9 cellular contexts compared by ENCODE assay signal in the genomic region with DNA sequence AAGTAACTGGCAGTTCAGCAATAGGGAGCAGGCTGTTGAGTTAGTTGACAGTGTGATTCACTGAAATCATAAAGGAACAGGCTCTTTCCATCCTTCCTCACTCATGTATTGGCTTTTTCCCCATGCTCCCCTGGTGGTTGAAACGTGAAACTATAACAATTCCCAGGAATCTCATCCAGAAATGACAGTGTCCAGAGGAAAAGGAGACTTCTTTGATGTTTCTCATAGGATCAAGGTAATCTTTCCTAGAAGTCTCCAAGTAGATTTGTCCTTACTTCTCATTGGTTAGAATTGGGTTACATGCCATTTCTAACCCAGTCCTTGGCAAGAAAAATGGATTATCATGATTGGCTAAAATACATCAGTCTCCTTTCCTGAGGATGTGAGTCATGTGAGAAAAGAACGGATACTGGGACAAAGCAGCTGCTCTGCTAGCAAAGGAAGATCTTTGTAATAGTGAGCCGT. TPM values are rescaled to one million over a fixed set of nuclear protein-coding genes. Genes with fewer than 3 reads are reported as not detected.
DNase-seq lines count a peak whose midpoint lies in the region; ATAC-seq and TF ChIP-seq lines count a peak whose summit lies in the region.
"Had no signal": no experiment of that assay in that cellular context is flagged by ENCODE, and none has a peak within 500 bp of the region (broad histone marks: within the 10 kb centered on the region; RNA-seq: fewer than 3 reads in every experiment).

No MANE protein-coding gene starts in this region.

- H3K36me3 Mint-ChIP-seq in immature natural killer cell = peaks cover 7 to 13% (median 11%) of the 10 kb centered on the region in 3 donors

- no peaks in the 10 kb centered on the region for H3K9me2 ChIP-seq in GM23248 (ENCODE audit: insufficient read depth)

- H3K27me3 Mint-ChIP-seq in immature natural killer cell (ENCODE audit: low read depth in 3 of 3) = peaks cover 0 to 5% (median 3%) of the 10 kb centered on the region in 3 donors

- no peaks in the 10 kb centered on the region for H4K20me1 ChIP-seq in GM23248 (ENCODE audit: insufficient read depth)

- no peaks in the 10 kb centered on the region for H3K27me3 ChIP-seq in GM23248 (replicated peaks; ENCODE audit: insufficient read depth)
- no peaks in the 10 kb centered on the region for H3K27me3 ChIP-seq in foreskin keratinocyte

- no peak overlapping the region for H3K27ac Mint-ChIP-seq in immature natural killer cell

- peaks cover 35% of the 10 kb centered on the region for H3F3A ChIP-seq in GM23248 (ENCODE audit: insufficient read depth)

- H2AFZ ChIP-seq in GM23248 = no peak overlapping the region

- peak; percentile 76 for TF ChIP-seq CTCF in foreskin keratinocyte (conservative IDR thresholded peaks at IDR 0.05)

- ATAC-seq in foreskin keratinocyte (peak; percentile 92), GM19328 (IDR thresholded peaks at IDR 0.05; ENCODE audit: unreplicated experiment) (no peak), HG03457 (IDR thresholded peaks at IDR 0.05; ENCODE audit: unreplicated experiment) (no peak)

- no peaks in the 10 kb centered on the region for H3K9me3 Mint-ChIP-seq in immature natural killer cell

- H3K4me3 Mint-ChIP-seq in immature natural killer cell = no peak overlapping the region

- no peak overlapping the region for H3K9ac ChIP-seq in GM23248

- 29 to 35% methylated on average over 3 of the region's 3 CpGs for WGBS in GM23248 (ENCODE audit: low coverage in 1 of 2, low lambda C conversion rate in 2 of 2, missing lambda C conversion rate in 2 of 2), 2 experiments

- in situ Hi-C loops in GM23248 (cut with MboI) (no loop called here), SK-MEL-5 (cut with HindIII; ENCODE audit: low pct_unique_long_range_greater_than_20kb, low sequenced_read_pairs) (no loop called here)

- H3K79me2 ChIP-seq in GM23248 (ENCODE audit: insufficient read depth) = peaks cover 73% of the 10 kb centered on the region

- H3K4me3 ChIP-seq in GM23248 (no peak overlapping the region), skeletal muscle cell (ENCODE audit: low read depth, low read length) (no peak overlapping the region)

- peak overlapping the region; percentile 1 for H3K4me2 ChIP-seq in GM23248 (ENCODE audit: unreplicated experiment)

- H3K4me1 Mint-ChIP-seq in immature natural killer cell = no peaks in the 10 kb centered on the region

- peaks cover 21% of the 10 kb centered on the region for H3K36me3 ChIP-seq in GM23248 (ENCODE audit: low read depth)

- H3K4me1 ChIP-seq in GM23248 (ENCODE audit: insufficient read depth) = peaks cover 18% of the 10 kb centered on the region
- peaks cover 15% of the 10 kb centered on the region for H3K4me1 ChIP-seq in foreskin keratinocyte

- H3K27ac ChIP-seq in GM23248 (peak overlapping the region; percentile 38), foreskin keratinocyte (no peak overlapping the region)

- no peaks in the 10 kb centered on the region for H3K9me3 ChIP-seq in GM23248 (ENCODE audit: low read depth)

- DNase-seq in GM23248 (peak; percentile 80), SK-MEL-5 (ENCODE audit: low read depth, low spot score) (peak; percentile 73), foreskin keratinocyte (peak; percentile 77 to 87), skeletal muscle cell (ENCODE audit: low read depth) (peak; percentile 58), immature natural killer cell (no peak)
- no peak for DNase-seq in activated CD4-positive, alpha-beta T cell treated with anti-CD3 and anti-CD28 coated beads, Interleukin-2, amount 50 U/mL, for 1 hour
- DNase-seq: stimulated activated CD4-positive, alpha-beta T cell treated with anti-CD3 and anti-CD28 coated beads, Interleukin-12 subunit alpha, Interleukin-12 subunit beta, amount 100 ng/mL, for 4 hours had no signal

RNA-seq across cellular contexts. Expression of gene TTC19, which starts 14.4 kb away (rescaled TPM):
- 41.7 and 45.3 TPM in 2 replicates for total RNA-seq in GM23248 (2014; rRNA removed; shearing (Covaris generic))
- polyA plus RNA-seq in GM23248 (2016; fragmentation: Nextera tagmentation; extraction: Ambion mirVana) (26.3 and 27.9 TPM in 2 replicates), foreskin keratinocyte (16.0 and 17.1 TPM in 2 replicates), immature natural killer cell (10 to 100 TPM; 37.1 to 64.6 (median 38.1) TPM)
- total RNA-seq in SK-MEL-5 (2014; rRNA removed; shearing (Covaris generic)) = 24.4 and 43.7 TPM in 2 replicates
- polyA plus RNA-seq in SK-MEL-5 (2015; cell fraction: cytosol; rRNA removed) = 39.1 and 55.9 TPM in 2 replicates
- 64.7 and 76.9 TPM in 2 replicates for polyA plus RNA-seq in SK-MEL-5 (2015; cell fraction: nucleus; rRNA removed)
- total RNA-seq in foreskin keratinocyte = 25.2 and 26.0 TPM in 2 replicates

RNA-seq across cellular contexts. Expression of gene ZSWIM7, which starts 14.5 kb away (rescaled TPM):
- 12.4 and 13.5 TPM in 2 replicates for total RNA-seq in GM23248 (2014; rRNA removed; shearing (Covaris generic))
- polyA plus RNA-seq in GM23248 (2016; fragmentation: Nextera tagmentation; extraction: Ambion mirVana) (25.8 and 29.1 TPM in 2 replicates), foreskin keratinocyte (39.2 and 50.1 TPM in 2 replicates), immature natural killer cell (10 to 100 TPM; 47.0 to 67.8 (median 67.6) TPM)
- total RNA-seq in SK-MEL-5 (2014; rRNA removed; shearing (Covaris generic)) = 38.6 and 40.7 TPM in 2 replicates
- polyA plus RNA-seq in SK-MEL-5 (2015; cell fraction: cytosol; rRNA removed) = 32.0 and 36.4 TPM in 2 replicates
- 31.5 and 58.8 TPM in 2 replicates for polyA plus RNA-seq in SK-MEL-5 (2015; cell fraction: nucleus; rRNA removed)
- total RNA-seq in foreskin keratinocyte = 26.7 and 31.5 TPM in 2 replicates

Comparison
In these comparisons a context has a peak if more than half of its experiments do, and no peak if none do; other contexts are left out.
1. DNase-seq: peak in GM23248 (single experiment), SK-MEL-5 (single experiment), foreskin keratinocyte (2 of 2) and skeletal muscle cell (single experiment); none in activated CD4-positive, alpha-beta T cell treated with anti-CD3 and anti-CD28 coated beads, Interleukin-2, amount 50 U/mL, for 1 hour (single experiment) and immature natural killer cell (0 of 3).